ENCODE assay signal across 11 cellular contexts in the genomic region with DNA sequence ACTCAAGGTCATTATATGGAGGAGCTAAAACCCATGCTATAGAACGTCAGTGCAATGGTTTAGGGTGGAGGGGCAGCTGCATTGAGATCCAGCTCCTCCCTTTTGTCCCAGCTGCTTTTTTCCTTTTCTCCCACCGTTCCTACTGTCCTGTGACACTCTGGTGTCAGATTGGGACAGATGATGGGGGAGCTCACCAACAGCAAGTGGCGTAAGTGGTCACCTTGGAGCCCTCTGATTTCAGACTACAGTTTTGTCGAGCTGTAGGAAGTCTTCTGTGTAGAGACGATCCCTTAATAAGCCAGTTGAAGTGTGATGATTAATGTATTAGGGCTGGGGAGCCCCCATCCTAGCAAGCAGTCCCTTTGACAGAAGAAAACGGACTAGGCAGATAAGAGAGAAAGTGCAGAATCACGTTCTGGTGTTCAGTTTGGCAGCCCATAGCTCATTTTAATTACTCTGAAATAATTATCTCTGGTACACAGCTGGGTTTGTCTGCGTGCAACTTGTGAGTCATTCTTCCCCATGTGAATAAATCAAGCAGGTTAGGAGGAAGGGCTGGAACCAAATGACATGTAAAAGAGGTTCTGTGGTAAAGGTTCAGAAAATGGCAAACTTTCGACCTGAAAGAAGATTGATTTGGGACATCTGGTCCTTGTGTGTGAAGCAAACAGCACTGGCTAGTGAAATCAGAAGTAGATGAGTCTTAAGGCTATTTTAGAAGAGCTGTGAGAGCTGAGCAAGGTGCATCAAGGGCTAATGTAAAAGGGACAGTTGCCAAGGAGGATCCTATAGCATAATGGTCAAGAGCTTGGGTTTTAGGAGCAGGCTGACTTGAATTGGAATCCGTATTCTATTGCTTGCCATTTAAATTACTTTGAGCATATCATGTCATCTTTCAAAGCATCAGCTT.
A peak's percentile ranks its signal among the peaks of the same experiment; 100 is the strongest.
DNase-seq lines count a peak whose midpoint lies in the region; ATAC-seq lines count a peak whose summit lies in the region.
"Had no signal": no experiment of that assay in that cellular context is flagged by ENCODE, and none has a peak within 500 bp of the region (broad histone marks: within the 10 kb centered on the region; RNA-seq: fewer than 3 reads in every experiment).

No MANE protein-coding gene starts in this region.

- DNase-seq in epithelial cell of prostate (ENCODE audit: low read depth, low spot score) = peak; percentile 14
- no peak for DNase-seq in ecto neural progenitor cell (ENCODE audit: low spot score)
- DNase-seq in activated CD8-positive, alpha-beta memory T cell treated with anti-CD3 and anti-CD28 coated beads for 24 hours = no peak
- no peak for DNase-seq in NCI-H226
- DNase-seq in hippocampal formation (lab: John Stamatoyannopoulos, UW) = no peak
- DNase-seq: heart right ventricle, upper lobe of left lung had no signal

- ATAC-seq in GM18508 (IDR thresholded peaks at IDR 0.05; ENCODE audit: insufficient read depth, unreplicated experiment) = peak; percentile 91
- ATAC-seq in GM21367 (IDR thresholded peaks at IDR 0.05; ENCODE audit: unreplicated experiment) = peak; percentile 71
- peak; percentile 86 for ATAC-seq in HG03342 (IDR thresholded peaks at IDR 0.05; ENCODE audit: unreplicated experiment)
- ATAC-seq: heart right ventricle, Panc1 had no signal

- no peak overlapping the region for H3K27ac ChIP-seq in epithelial cell of prostate
- H3K27ac ChIP-seq: heart right ventricle, upper lobe of left lung had no signal
